Comparison of ENCODE assay signal across 1 cellular context in the genomic region with DNA sequence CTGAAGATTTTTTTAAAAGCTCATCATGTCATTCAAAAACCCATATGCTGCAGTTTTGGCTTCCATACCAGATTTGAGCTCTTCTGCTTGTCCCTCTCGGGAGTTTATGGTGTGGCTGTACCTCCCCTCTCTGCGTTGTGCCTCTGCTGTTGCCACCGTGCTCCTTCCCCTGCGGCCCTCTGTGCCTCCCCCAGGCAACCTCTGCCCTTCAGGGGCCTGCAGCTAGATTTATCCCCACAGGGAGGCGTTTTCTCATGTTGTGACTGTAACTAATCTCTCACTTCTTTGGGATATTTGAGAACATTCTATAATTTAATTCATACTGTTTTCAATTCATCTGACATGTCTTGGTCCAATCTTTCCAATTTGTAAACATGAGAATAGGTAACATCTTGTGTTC.
TF ChIP-seq lines count a peak whose summit lies in the region.

No MANE protein-coding gene starts in this region.

TF ChIP-seq in GM23338, 12 proteins besides CTCF, POLR2A, EP300 and RAD21 (continued from another document):
- no peak for TF ChIP-seq ZNF462 (CRISPR knock-in tag; IDR thresholded peaks at IDR 0.05)
